Comparison of ENCODE assay signal across 16 cellular contexts in the genomic region with DNA sequence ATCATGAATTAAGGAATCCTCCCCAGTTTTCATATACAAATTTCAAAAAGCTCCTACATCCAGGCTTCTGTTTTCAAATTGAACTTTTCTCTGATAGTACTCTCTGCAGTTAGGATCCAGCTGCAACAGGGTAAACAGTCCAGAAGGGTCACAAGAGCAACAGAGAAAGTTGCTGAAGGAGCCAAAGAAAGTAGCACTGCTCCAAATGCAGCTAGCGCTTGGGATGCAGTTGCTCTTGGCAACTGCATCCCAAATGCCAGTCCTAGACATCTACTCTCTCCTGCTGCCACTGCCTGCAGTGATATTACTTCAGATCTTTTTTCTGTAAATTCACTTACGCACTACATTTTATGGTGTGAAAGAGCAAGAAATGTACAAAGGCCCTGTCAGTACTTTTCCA. TPM values are rescaled to one million over a fixed set of nuclear protein-coding genes. Genes with fewer than 3 reads are reported as not detected.
DNase-seq lines count a peak whose midpoint lies in the region; ATAC-seq, FAIRE-seq and TF ChIP-seq lines count a peak whose summit lies in the region.
"Had no signal": no experiment of that assay in that cellular context is flagged by ENCODE, and none has a peak within 500 bp of the region (broad histone marks: within the 10 kb centered on the region; RNA-seq: fewer than 3 reads in every experiment).

No MANE protein-coding gene starts in this region.

- no peak for TF ChIP-seq CTCF in right lobe of liver (IDR thresholded peaks at IDR 0.05)
- TF ChIP-seq CTCF in HepG2 (CRISPR knock-in tag; IDR thresholded peaks at IDR 0.05): no peak

- WGBS in right lobe of liver (ENCODE audit: insufficient coverage, low coverage, low lambda C conversion rate, missing lambda C conversion rate): 61% methylated on average over 2 of the region's 2 CpGs
- WGBS in HepG2 (ENCODE audit: low lambda C conversion rate): 87% methylated on average over 2 of the region's 2 CpGs

- intact Hi-C loops in right lobe of liver (cut with DNase I): no loop called here
- intact Hi-C loops in HepG2 (cut with micrococcal nuclease; ENCODE audit: unreplicated experiment): no loop called here

- H3K79me2 ChIP-seq in HepG2 (ENCODE audit: insufficient read depth, low read length): no peaks in the 10 kb centered on the region

- DNase-seq in right lobe of liver: no peak
- no peak for DNase-seq in HepG2 (ENCODE audit: low spot score)
- no peak for DNase-seq in left lobe of liver (ENCODE audit: low spot score)
- peak; percentile 60 for DNase-seq in putamen (ENCODE audit: low spot score)
- DNase-seq in activated effector memory CD4-positive, alpha-beta T cell treated with anti-CD3 and anti-CD28 coated beads, Interleukin-2, amount 50 U/mL, for 16 hours: no peak
- no peak for DNase-seq in activated CD4-positive, alpha-beta T cell treated with anti-CD3 and anti-CD28 coated beads for 1 hour
- DNase-seq: 8988T; AML-193; Calu3; CD4-positive, CD25-positive, alpha-beta regulatory T cell; DMS 273 treated with DMSO at 0.1 percent for 48 hours; H7; IMR-90 had no signal

- TF ChIP-seq RAD21 in HepG2 (CRISPR knock-in tag; IDR thresholded peaks at IDR 0.05): no peak

- CTCF ChIA-PET in HepG2 (lab: Yijun Ruan, JAX; ENCODE audit: low intra/inter-chr PET ratio, low total read pairs): no interaction called here

- H3K36me3 ChIP-seq in right lobe of liver: no peaks in the 10 kb centered on the region
- no peaks in the 10 kb centered on the region for H3K36me3 ChIP-seq in HepG2 (replicated peaks in 1 of 2; ENCODE audit: control insufficient read depth in 1 of 2, insufficient read depth in 2 of 2, low read length in 2 of 2)
- H3K36me3 ChIP-seq: BLaER1 treated with 17β-estradiol and CSF1 and Interleukin-3, amounts not matched to agents 10 nM and 100 nM had no signal

- no peaks in the 10 kb centered on the region for H4K20me1 ChIP-seq in HepG2 (ENCODE audit: insufficient read depth, low read length)

- no peak overlapping the region for H3K9ac ChIP-seq in HepG2 (ENCODE audit: insufficient read depth, low read depth, low read length)
- H3K9ac ChIP-seq: BLaER1 treated with 17β-estradiol and CSF1 and Interleukin-3, amounts not matched to agents 10 nM and 100 nM had no signal

- in situ Hi-C loops in HepG2 (cut with HindIII; ENCODE audit: extremely low pct_ligation_motif_present, low pct_unique_long_range_greater_than_20kb): no loop called here

- H3K4me3 ChIP-seq in right lobe of liver: no peak overlapping the region
- no peak overlapping the region for H3K4me3 ChIP-seq in HepG2 (replicated peaks in 1 of 3; ENCODE audit: insufficient read depth in 1 of 3, low read depth in 2 of 3, low read length in 3 of 3)
- H3K4me3 ChIP-seq: BLaER1 treated with 17β-estradiol and CSF1 and Interleukin-3, amounts not matched to agents 10 nM and 100 nM; GM23338 had no signal

- ATAC-seq in right lobe of liver (peak in 3 of 4 donors; percentile 60 to 75 (median 67)), HepG2 (no peak), left lobe of liver (peak; percentile 73), GM21526 (IDR thresholded peaks at IDR 0.05; ENCODE audit: low FRiP score, unreplicated experiment) (no peak)
- ATAC-seq: GM23338 had no signal

- H3K4me2 ChIP-seq in HepG2 (ENCODE audit: low read depth, low read length): no peak overlapping the region
- H3K4me2 ChIP-seq: BLaER1 treated with 17β-estradiol and CSF1 and Interleukin-3, amounts not matched to agents 10 nM and 100 nM; GM23338 had no signal

- TF ChIP-seq POLR2A in right lobe of liver (IDR thresholded peaks at IDR 0.05) (no peak), HepG2 (IDR thresholded peaks at IDR 0.05; ENCODE audit: insufficient read depth in 1 of 2, low read depth in 2 of 2, low read length in 2 of 2) (no peak)

- FAIRE-seq in HepG2 (lab: Jason Lieb, UNC): no peak

- H2AFZ ChIP-seq in HepG2 (ENCODE audit: low read length): no peak overlapping the region
- H2AFZ ChIP-seq: GM23338 had no signal

- POLR2A ChIA-PET in HepG2 (lab: Yijun Ruan, JAX): no interaction called here

- TF ChIP-seq EP300 in HepG2 (IDR thresholded peaks at IDR 0.05; ENCODE audit: low read depth in 2 of 2, low read length in 2 of 2) (no peak), HepG2 (CRISPR knock-in tag; IDR thresholded peaks at IDR 0.05; ENCODE audit: borderline replicate concordance) (no peak)

- H3K27ac ChIP-seq in right lobe of liver (no peak overlapping the region), HepG2 (ENCODE audit: extremely low read length, insufficient read depth, low read length) (no peak overlapping the region)
- H3K27ac ChIP-seq: BLaER1 treated with 17β-estradiol and CSF1 and Interleukin-3, amounts not matched to agents 10 nM and 100 nM had no signal

- H3K9me3 ChIP-seq in right lobe of liver (no peaks in the 10 kb centered on the region), HepG2 (ENCODE audit: low read length) (no peaks in the 10 kb centered on the region)
- H3K9me3 ChIP-seq: BLaER1 treated with 17β-estradiol and CSF1 and Interleukin-3, amounts not matched to agents 10 nM and 100 nM had no signal

- H3K4me1 ChIP-seq in right lobe of liver (no peaks in the 10 kb centered on the region), HepG2 (ENCODE audit: insufficient read depth, low read length) (no peaks in the 10 kb centered on the region)
- H3K4me1 ChIP-seq: BLaER1 treated with 17β-estradiol and CSF1 and Interleukin-3, amounts not matched to agents 10 nM and 100 nM had no signal

- BruUV-seq in HepG2 (replicated peaks; lab: Mats Ljungman, UMichigan): no TSS peak

- no peaks in the 10 kb centered on the region for H3K27me3 ChIP-seq in right lobe of liver
- peaks cover 0 to 3% of the 10 kb centered on the region in 2 experiments; a peak in 1 of 5 replicates for H3K27me3 ChIP-seq in HepG2 (ENCODE audit: control insufficient read depth in 1 of 2, insufficient read depth in 2 of 2, low read length in 2 of 2)
- H3K27me3 ChIP-seq: BLaER1 treated with 17β-estradiol and CSF1 and Interleukin-3, amounts not matched to agents 10 nM and 100 nM had no signal

TF ChIP-seq in HepG2, 621 proteins besides CTCF, POLR2A, EP300 and RAD21 (continues in another document):
- TF ChIP-seq, protein P1, sequence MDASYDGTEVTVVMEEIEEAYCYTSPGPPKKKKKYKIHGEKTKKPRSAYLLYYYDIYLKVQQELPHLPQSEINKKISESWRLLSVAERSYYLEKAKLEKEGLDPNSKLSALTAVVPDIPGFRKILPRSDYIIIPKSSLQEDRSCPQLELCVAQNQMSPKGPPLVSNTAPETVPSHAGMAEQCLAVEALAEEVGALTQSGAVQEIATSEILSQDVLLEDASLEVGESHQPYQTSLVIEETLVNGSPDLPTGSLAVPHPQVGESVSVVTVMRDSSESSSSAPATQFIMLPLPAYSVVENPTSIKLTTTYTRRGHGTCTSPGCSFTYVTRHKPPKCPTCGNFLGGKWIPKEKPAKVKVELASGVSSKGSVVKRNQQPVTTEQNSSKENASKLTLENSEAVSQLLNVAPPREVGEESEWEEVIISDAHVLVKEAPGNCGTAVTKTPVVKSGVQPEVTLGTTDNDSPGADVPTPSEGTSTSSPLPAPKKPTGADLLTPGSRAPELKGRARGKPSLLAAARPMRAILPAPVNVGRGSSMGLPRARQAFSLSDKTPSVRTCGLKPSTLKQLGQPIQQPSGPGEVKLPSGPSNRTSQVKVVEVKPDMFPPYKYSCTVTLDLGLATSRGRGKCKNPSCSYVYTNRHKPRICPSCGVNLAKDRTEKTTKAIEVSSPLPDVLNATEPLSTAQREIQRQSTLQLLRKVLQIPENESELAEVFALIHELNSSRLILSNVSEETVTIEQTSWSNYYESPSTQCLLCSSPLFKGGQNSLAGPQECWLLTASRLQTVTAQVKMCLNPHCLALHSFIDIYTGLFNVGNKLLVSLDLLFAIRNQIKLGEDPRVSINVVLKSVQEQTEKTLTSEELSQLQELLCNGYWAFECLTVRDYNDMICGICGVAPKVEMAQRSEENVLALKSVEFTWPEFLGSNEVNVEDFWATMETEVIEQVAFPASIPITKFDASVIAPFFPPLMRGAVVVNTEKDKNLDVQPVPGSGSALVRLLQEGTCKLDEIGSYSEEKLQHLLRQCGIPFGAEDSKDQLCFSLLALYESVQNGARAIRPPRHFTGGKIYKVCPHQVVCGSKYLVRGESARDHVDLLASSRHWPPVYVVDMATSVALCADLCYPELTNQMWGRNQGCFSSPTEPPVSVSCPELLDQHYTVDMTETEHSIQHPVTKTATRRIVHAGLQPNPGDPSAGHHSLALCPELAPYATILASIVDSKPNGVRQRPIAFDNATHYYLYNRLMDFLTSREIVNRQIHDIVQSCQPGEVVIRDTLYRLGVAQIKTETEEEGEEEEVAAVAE (CRISPR knock-in tag; IDR thresholded peaks at IDR 0.05; ENCODE audit: borderline replicate concordance): no peak
- TF ChIP-seq MXI1 (IDR thresholded peaks at IDR 0.05; ENCODE audit: borderline replicate concordance, low read depth, low read length): no peak

RNA-seq across cellular contexts. Expression of a gene that starts 14.6 kb away (rescaled TPM):
- total RNA-seq in right lobe of liver: 10 to 100 TPM in 5 of 6 experiments, 1 to 10 TPM in 1; 8.9 to 16.0 (median 14.3) TPM
- total RNA-seq in HepG2 (2016; rRNA removed; fragmentation: Illumina TruSeq; extraction: Trizol): not detected in 2 replicates
- total RNA-seq in HepG2 (2016; cell fraction: cytosol; rRNA removed; fragmentation: Illumina TruSeq; extraction: Trizol; ENCODE audit: low read depth): not detected in 2 replicates
- not detected in 2 replicates for total RNA-seq in HepG2 (2016; cell fraction: insoluble cytoplasmic fraction; rRNA removed; fragmentation: Illumina TruSeq; extraction: Trizol)
- not detected in 2 replicates for total RNA-seq in HepG2 (2016; cell fraction: membrane; rRNA removed; fragmentation: Illumina TruSeq; extraction: Trizol)
- total RNA-seq in HepG2 (2016; cell fraction: nucleus; rRNA removed; fragmentation: Illumina TruSeq; extraction: Trizol): not detected in 2 replicates
- not detected in 2 replicates for polyA plus RNA-seq in HepG2 (2011; rRNA removed)
- polyA plus RNA-seq in HepG2 (2011; cell fraction: cytosol; rRNA removed): not detected in 2 replicates
- 0.03 TPM in 1 of 2 replicates, not detected in the other for polyA plus RNA-seq in HepG2 (2011; cell fraction: nucleus; rRNA removed)
- not detected in 2 replicates for polyA plus RNA-seq in HepG2 (2012)
- not detected in 2 replicates for polyA plus RNA-seq in HepG2 (2016; cell fraction: cytosol; fragmentation: Illumina TruSeq; extraction: Trizol; ENCODE audit: low read depth)
- not detected in 2 replicates for polyA plus RNA-seq in HepG2 (2016; cell fraction: insoluble cytoplasmic fraction; fragmentation: Illumina TruSeq; extraction: Trizol; ENCODE audit: low read depth)
- polyA plus RNA-seq in HepG2 (2016; cell fraction: membrane; fragmentation: Illumina TruSeq; extraction: Trizol; ENCODE audit: low read depth): not detected in 2 replicates
- polyA plus RNA-seq in HepG2 (2016; cell fraction: nucleus; fragmentation: Illumina TruSeq; extraction: Trizol; ENCODE audit: insufficient read depth, low read depth): not detected in 2 replicates
- polyA minus RNA-seq in HepG2 (2011; rRNA and poly(A)+ RNA removed; ENCODE audit: low replicate concordance): 0.61 TPM in 1 of 2 replicates, not detected in the other
- polyA minus RNA-seq in HepG2 (2011; cell fraction: cytosol; rRNA and poly(A)+ RNA removed): not detected in 2 replicates
- not detected in 2 replicates for polyA minus RNA-seq in HepG2 (2011; cell fraction: nucleus; rRNA and poly(A)+ RNA removed)
- 14.2 TPM for total RNA-seq in left lobe of liver
- total RNA-seq: CD4-positive, CD25-positive, alpha-beta regulatory T cell had no signal
- polyA plus RNA-seq: CD4-positive, CD25-positive, alpha-beta regulatory T cell had no signal

Comparison
In these comparisons a context has a peak if more than half of its experiments do, and no peak if none do; other contexts are left out.
1. ATAC-seq: peak in right lobe of liver (3 of 4) and left lobe of liver (single experiment); none in HepG2 (single experiment) and GM21526 (single experiment).
2. RNA of a gene that starts 14.6 kb away (total RNA-seq): 8.9 to 16.0 TPM in right lobe of liver and 14.2 TPM in left lobe of liver (single experiment); not detected in HepG2; every median in the first group is over 4 times any median in the second.